Comparison of ENCODE assay signal across 8 cellular contexts in the genomic region with DNA sequence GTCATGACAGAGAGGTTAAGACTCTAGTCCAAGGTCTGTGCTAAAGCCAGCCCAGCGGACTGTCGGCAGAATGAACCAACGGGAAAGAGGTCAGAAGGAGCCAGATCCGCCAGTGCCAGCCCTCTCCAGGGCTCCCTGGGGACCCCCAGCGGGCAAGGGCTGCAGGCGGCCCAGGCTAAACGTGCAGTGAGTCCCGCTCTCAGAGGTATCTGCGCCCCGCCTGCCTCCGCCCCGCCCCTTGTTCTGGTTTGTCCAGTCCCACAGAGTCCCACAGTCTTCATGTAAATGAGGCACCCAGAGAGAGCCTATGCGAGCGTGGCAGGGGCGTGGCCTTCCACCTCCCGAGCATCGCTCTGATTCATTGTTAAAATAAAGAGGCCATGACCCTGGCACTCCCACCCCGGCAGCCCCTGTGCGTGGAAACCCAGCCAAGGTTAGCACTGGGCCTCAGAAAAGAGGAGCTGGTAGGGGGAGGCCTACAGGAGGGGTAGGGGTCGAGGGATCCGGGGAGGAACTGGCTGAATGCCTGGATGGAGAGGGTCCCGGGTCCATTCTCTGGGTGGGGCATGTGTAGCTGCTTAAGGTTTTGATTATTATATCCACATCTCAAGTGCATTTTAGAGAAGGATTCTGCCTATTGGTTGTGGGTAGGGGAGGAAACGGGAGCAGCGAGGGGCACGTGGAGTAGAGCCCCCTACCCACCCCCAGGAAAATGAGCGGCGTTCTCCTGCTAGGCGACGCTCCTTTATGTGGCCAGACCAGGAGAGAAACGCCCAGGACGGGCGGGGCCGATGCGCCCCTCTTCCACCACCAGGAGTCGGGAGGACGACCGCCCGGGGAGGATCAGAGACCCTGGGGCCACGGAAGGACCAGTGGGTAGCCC. TPM values are rescaled to one million over a fixed set of nuclear protein-coding genes. Genes with fewer than 3 reads are reported as not detected.
DNase-seq lines count a peak whose midpoint lies in the region; ATAC-seq and FAIRE-seq lines count a peak whose summit lies in the region.

A gene with protein sequence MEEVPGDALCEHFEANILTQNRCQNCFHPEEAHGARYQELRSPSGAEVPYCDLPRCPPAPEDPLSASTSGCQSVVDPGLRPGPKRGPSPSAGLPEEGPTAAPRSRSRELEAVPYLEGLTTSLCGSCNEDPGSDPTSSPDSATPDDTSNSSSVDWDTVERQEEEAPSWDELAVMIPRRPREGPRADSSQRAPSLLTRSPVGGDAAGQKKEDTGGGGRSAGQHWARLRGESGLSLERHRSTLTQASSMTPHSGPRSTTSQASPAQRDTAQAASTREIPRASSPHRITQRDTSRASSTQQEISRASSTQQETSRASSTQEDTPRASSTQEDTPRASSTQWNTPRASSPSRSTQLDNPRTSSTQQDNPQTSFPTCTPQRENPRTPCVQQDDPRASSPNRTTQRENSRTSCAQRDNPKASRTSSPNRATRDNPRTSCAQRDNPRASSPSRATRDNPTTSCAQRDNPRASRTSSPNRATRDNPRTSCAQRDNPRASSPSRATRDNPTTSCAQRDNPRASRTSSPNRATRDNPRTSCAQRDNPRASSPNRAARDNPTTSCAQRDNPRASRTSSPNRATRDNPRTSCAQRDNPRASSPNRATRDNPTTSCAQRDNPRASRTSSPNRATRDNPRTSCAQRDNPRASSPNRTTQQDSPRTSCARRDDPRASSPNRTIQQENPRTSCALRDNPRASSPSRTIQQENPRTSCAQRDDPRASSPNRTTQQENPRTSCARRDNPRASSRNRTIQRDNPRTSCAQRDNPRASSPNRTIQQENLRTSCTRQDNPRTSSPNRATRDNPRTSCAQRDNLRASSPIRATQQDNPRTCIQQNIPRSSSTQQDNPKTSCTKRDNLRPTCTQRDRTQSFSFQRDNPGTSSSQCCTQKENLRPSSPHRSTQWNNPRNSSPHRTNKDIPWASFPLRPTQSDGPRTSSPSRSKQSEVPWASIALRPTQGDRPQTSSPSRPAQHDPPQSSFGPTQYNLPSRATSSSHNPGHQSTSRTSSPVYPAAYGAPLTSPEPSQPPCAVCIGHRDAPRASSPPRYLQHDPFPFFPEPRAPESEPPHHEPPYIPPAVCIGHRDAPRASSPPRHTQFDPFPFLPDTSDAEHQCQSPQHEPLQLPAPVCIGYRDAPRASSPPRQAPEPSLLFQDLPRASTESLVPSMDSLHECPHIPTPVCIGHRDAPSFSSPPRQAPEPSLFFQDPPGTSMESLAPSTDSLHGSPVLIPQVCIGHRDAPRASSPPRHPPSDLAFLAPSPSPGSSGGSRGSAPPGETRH (N-terminal part only) (plus strand): TSS at position 392 of the 883 bp plus-strand sequence. CDS start 4,318 bp downstream, outside the sequence.

- no peak within 1 kb of the TSS for H3K4me3 ChIP-seq in effector memory CD4-positive, alpha-beta T cell (ENCODE audit: insufficient read depth, low read depth, low read length, poor library complexity, severe bottlenecking)

- DNase-seq in GM18507 (ENCODE audit: extremely low spot score, insufficient read length, low read depth): peak; percentile 65
- peak; percentile 91 for DNase-seq in NCI-H526 treated with DMSO at 0.1 percent for 48 hours (lab: John Stamatoyannopoulos, UW)
- DNase-seq in effector memory CD4-positive, alpha-beta T cell: peak; percentile 59 to 74 (median 63)
- DNase-seq in lung microvascular endothelial cell (ENCODE audit: low read depth in 2 of 2): peak; percentile 92 to 93
- peak; percentile 70 to 92 (median 88) for DNase-seq in stimulated activated CD4-positive, alpha-beta T cell treated with anti-CD3 and anti-CD28 coated beads, TNF-alpha, amount 100 ng/mL, for 48 hours (ENCODE audit: low read depth in 3 of 3)

- POLR2A ChIA-PET in activated CD8-positive, alpha-beta memory T cell treated with anti-CD3 and anti-CD28 coated beads for 36 hours (lab: Charles Lee): no interaction called here

- H3K27ac ChIP-seq in effector memory CD4-positive, alpha-beta T cell (ENCODE audit: insufficient read depth, low read length, poor library complexity, severe bottlenecking): no peak within 1 kb of the TSS

- peaks cover 17% of the 10 kb centered on the region for H3K36me3 ChIP-seq in effector memory CD4-positive, alpha-beta T cell (ENCODE audit: control insufficient read depth, insufficient read depth, low read length)

- no peaks in the 10 kb centered on the region for H3K9me3 ChIP-seq in effector memory CD4-positive, alpha-beta T cell (ENCODE audit: control insufficient read depth, low read length)

- H3K27me3 ChIP-seq in effector memory CD4-positive, alpha-beta T cell (replicated peaks; ENCODE audit: control insufficient read depth, insufficient read depth, low read length, poor library complexity, severe bottlenecking): no peaks in the 10 kb centered on the region

- CTCF ChIA-PET in activated CD8-positive, alpha-beta memory T cell treated with anti-CD3 and anti-CD28 coated beads for 36 hours (lab: Charles Lee): interaction anchor here (0.9 to 2.0 kb wide), 2 partner anchors 16 to 53 kb away, joined by 3 to 6 read pairs; no protein-coding TSS in a partner anchor

- peak; percentile 97 for ATAC-seq in HG03108 (IDR thresholded peaks at IDR 0.05; ENCODE audit: unreplicated experiment)
- ATAC-seq in GM21717 (IDR thresholded peaks at IDR 0.05; ENCODE audit: unreplicated experiment): no peak

- peaks cover 3% of the 10 kb centered on the region for H3K4me1 ChIP-seq in effector memory CD4-positive, alpha-beta T cell (ENCODE audit: control insufficient read depth, insufficient read depth, low read length, poor library complexity, severe bottlenecking)

- peak; percentile 88 for FAIRE-seq in GM18507 (lab: Jason Lieb, UNC)

RNA-seq across cellular contexts. Expression of the gene that starts here (rescaled TPM):
- 10 to 100 TPM; 24.1 to 24.8 TPM for total RNA-seq in activated CD8-positive, alpha-beta memory T cell treated with anti-CD3 and anti-CD28 coated beads for 36 hours
- 79.8 and 156 TPM in 2 replicates for total RNA-seq in lung microvascular endothelial cell
